In genomic region chr16:1333854-1334719, GRCh38 we compare ENCODE assay signal across 1 cellular context.
TF ChIP-seq lines count a peak whose summit lies in the region.

No MANE protein-coding gene starts in this region.

TF ChIP-seq in HEK293, 187 proteins besides CTCF, POLR2A, EP300 and RAD21 (continued from another document and continues in another):
- no peak for TF ChIP-seq ATF2 (tag by site-specific recombination; IDR thresholded peaks at IDR 0.05; ENCODE audit: low read depth)
- peak; percentile 41; the same call in 1 of the 2 replicates for TF ChIP-seq ZBTB10 (tag by site-specific recombination; IDR thresholded peaks at IDR 0.05)
- TF ChIP-seq PATZ1 (tag by site-specific recombination; IDR thresholded peaks at IDR 0.05) = peak; percentile 41; the same call in 1 of the 2 replicates
- TF ChIP-seq ZNF623 (tag by site-specific recombination; IDR thresholded peaks at IDR 0.05) = no peak
- TF ChIP-seq MYNN (tag by site-specific recombination; IDR thresholded peaks at IDR 0.05; ENCODE audit: borderline replicate concordance) = no peak
- no peak for TF ChIP-seq ZNF292 (tag by site-specific recombination; IDR thresholded peaks at IDR 0.05; ENCODE audit: borderline replicate concordance, low read depth)
- no peak for TF ChIP-seq KLF7 (tag by site-specific recombination; IDR thresholded peaks at IDR 0.05; ENCODE audit: borderline replicate concordance)
- no peak for TF ChIP-seq ZNF645 (tag by site-specific recombination; IDR thresholded peaks at IDR 0.05)
- TF ChIP-seq ZNF266 (tag by site-specific recombination; IDR thresholded peaks at IDR 0.05; ENCODE audit: low read depth) = no peak
- no peak for TF ChIP-seq AEBP2 (tag by site-specific recombination; IDR thresholded peaks at IDR 0.05; ENCODE audit: borderline replicate concordance)
- TF ChIP-seq HOXD13 (CRISPR knock-in tag; IDR thresholded peaks at IDR 0.05; ENCODE audit: borderline replicate concordance) = no peak
- no peak for TF ChIP-seq ZNF157 (tag by site-specific recombination; IDR thresholded peaks at IDR 0.05)
- no peak for TF ChIP-seq ZNF626 (tag by site-specific recombination; IDR thresholded peaks at IDR 0.05)
- peak; percentile 72; the same call in 1 of the 2 replicates for TF ChIP-seq ZBTB7A (tag by site-specific recombination; IDR thresholded peaks at IDR 0.05; ENCODE audit: low read depth)
- peak; percentile 61 for TF ChIP-seq GLIS1 (tag by site-specific recombination; IDR thresholded peaks at IDR 0.05)
- TF ChIP-seq ZNF792 (tag by site-specific recombination; IDR thresholded peaks at IDR 0.05) = no peak
- TF ChIP-seq, protein P1, sequence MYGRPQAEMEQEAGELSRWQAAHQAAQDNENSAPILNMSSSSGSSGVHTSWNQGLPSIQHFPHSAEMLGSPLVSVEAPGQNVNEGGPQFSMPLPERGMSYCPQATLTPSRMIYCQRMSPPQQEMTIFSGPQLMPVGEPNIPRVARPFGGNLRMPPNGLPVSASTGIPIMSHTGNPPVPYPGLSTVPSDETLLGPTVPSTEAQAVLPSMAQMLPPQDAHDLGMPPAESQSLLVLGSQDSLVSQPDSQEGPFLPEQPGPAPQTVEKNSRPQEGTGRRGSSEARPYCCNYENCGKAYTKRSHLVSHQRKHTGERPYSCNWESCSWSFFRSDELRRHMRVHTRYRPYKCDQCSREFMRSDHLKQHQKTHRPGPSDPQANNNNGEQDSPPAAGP (tag by site-specific recombination; IDR thresholded peaks at IDR 0.05) = no peak
- no peak for TF ChIP-seq PRDM2 (tag by site-specific recombination; IDR thresholded peaks at IDR 0.05; ENCODE audit: borderline replicate concordance)
- TF ChIP-seq ZNF660 (tag by site-specific recombination; IDR thresholded peaks at IDR 0.05) = no peak
- no peak for TF ChIP-seq ZNF791 (tag by site-specific recombination; IDR thresholded peaks at IDR 0.05)
- TF ChIP-seq ZNF610 (tag by site-specific recombination; IDR thresholded peaks at IDR 0.05; ENCODE audit: borderline replicate concordance) = no peak
- TF ChIP-seq ZNF423 (tag by site-specific recombination; IDR thresholded peaks at IDR 0.05) = no peak
- no peak for TF ChIP-seq PRDM4 (tag by site-specific recombination; IDR thresholded peaks at IDR 0.05)
- TF ChIP-seq, protein P2, sequence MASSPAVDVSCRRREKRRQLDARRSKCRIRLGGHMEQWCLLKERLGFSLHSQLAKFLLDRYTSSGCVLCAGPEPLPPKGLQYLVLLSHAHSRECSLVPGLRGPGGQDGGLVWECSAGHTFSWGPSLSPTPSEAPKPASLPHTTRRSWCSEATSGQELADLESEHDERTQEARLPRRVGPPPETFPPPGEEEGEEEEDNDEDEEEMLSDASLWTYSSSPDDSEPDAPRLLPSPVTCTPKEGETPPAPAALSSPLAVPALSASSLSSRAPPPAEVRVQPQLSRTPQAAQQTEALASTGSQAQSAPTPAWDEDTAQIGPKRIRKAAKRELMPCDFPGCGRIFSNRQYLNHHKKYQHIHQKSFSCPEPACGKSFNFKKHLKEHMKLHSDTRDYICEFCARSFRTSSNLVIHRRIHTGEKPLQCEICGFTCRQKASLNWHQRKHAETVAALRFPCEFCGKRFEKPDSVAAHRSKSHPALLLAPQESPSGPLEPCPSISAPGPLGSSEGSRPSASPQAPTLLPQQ (tag by site-specific recombination; IDR thresholded peaks at IDR 0.05) = peak; percentile 53
- no peak for TF ChIP-seq ZNF335 (tag by site-specific recombination; conservative IDR thresholded peaks at IDR 0.05)
- no peak for TF ChIP-seq HIC1 (tag by site-specific recombination; IDR thresholded peaks at IDR 0.05)
- TF ChIP-seq ZNF138 (tag by site-specific recombination; IDR thresholded peaks at IDR 0.05; ENCODE audit: borderline replicate concordance) = no peak
- TF ChIP-seq ZFP69B (tag by site-specific recombination; IDR thresholded peaks at IDR 0.05) = 0 out of 2 replicates have a peak, but pooled peaks have one; percentile 26
- no peak for TF ChIP-seq ZFP41 (tag by site-specific recombination; IDR thresholded peaks at IDR 0.05; ENCODE audit: borderline replicate concordance)
- TF ChIP-seq, protein P3, sequence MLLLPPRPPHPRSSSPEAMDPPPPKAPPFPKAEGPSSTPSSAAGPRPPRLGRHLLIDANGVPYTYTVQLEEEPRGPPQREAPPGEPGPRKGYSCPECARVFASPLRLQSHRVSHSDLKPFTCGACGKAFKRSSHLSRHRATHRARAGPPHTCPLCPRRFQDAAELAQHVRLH (tag by site-specific recombination; IDR thresholded peaks at IDR 0.05) = no peak
- peak; percentile 14; the same call in 1 of the 2 replicates for TF ChIP-seq SP2 (tag by site-specific recombination; IDR thresholded peaks at IDR 0.05)
- no peak for TF ChIP-seq HOXA7 (CRISPR knock-in tag; IDR thresholded peaks at IDR 0.05; ENCODE audit: borderline replicate concordance)
